In genomic region chr2:120850551-120850950, GRCh38 we compare ENCODE assay signal across 18 cellular contexts.
DNase-seq lines count a peak whose midpoint lies in the region; ATAC-seq and TF ChIP-seq lines count a peak whose summit lies in the region.
"Had no signal": no experiment of that assay in that cellular context is flagged by ENCODE, and none has a peak within 500 bp of the region (broad histone marks: within the 10 kb centered on the region; RNA-seq: fewer than 3 reads in every experiment).

No MANE protein-coding gene starts in this region.

- peaks cover 12% of the 10 kb centered on the region for H3K27me3 Mint-ChIP-seq in nephron (ENCODE audit: low read depth)
- H3K27me3 Mint-ChIP-seq: CD8-positive, alpha-beta memory T cell had no signal

- H3K9me3 ChIP-seq in RWPE2 (ENCODE audit: severe bottlenecking) (no peaks in the 10 kb centered on the region), spleen (peaks cover 0 to 27% (median 14%) of the 10 kb centered on the region in 8 donors)
- H3K9me3 ChIP-seq: Caco-2 had no signal

- peak overlapping the region; percentile 24 to 66 (median 38) for H3K27ac Mint-ChIP-seq in nephron
- H3K27ac Mint-ChIP-seq: CD8-positive, alpha-beta memory T cell; H9 had no signal

- H3K27ac ChIP-seq in RWPE2 (ENCODE audit: poor library complexity, severe bottlenecking): no peak overlapping the region
- H3K27ac ChIP-seq in spleen: no peak overlapping the region
- H3K27ac ChIP-seq: 22Rv1, BLaER1 had no signal

- TF ChIP-seq POLR2A in spleen (IDR thresholded peaks at IDR 0.05): no peak

- no peak overlapping the region for H3K4me3 ChIP-seq in RWPE2 (ENCODE audit: severe bottlenecking)
- no peak overlapping the region for H3K4me3 ChIP-seq in spleen
- H3K4me3 ChIP-seq: BLaER1 had no signal

- H3K27me3 ChIP-seq in RWPE2 (ENCODE audit: insufficient read depth, poor library complexity, severe bottlenecking) (no peaks in the 10 kb centered on the region), spleen (replicated peaks in 1 of 7) (peaks cover 0 to under 1% (median 0%) of the 10 kb centered on the region in 7 donors)
- H3K27me3 ChIP-seq: BLaER1 had no signal

- H3K4me1 ChIP-seq in RWPE2 (ENCODE audit: insufficient read depth, poor library complexity, severe bottlenecking): no peaks in the 10 kb centered on the region
- H3K4me1 ChIP-seq in spleen: no peaks in the 10 kb centered on the region
- H3K4me1 ChIP-seq: Caco-2 had no signal

- intact Hi-C loops in spleen (cut with DNase I; ENCODE audit: low total_unique reads): no loop called here

- DNase-seq in activated effector memory CD4-positive, alpha-beta T cell treated with anti-CD3 and anti-CD28 coated beads, Interleukin-2, amount 50 U/mL, for 16 hours: peak; percentile 31
- no peak for DNase-seq in activated effector memory CD4-positive, alpha-beta T cell treated with Interleukin-2 at 50 U/mL for 16 hours
- DNase-seq in RWPE2 (ENCODE audit: low spot score) (peak; percentile 37), spleen (peak; percentile 34)
- DNase-seq: AML-193; Caco-2; CD8-positive, alpha-beta memory T cell; DND-41; GDM1; GOT3; H9 had no signal

- 72 to 86% (median 79%) methylated on average over 5 of the region's 5 CpGs for WGBS in spleen, 5 donors

- ATAC-seq in RWPE2 (ENCODE audit: low read depth) (no peak), GM21717 (IDR thresholded peaks at IDR 0.05; ENCODE audit: unreplicated experiment) (no peak), GM18517 (IDR thresholded peaks at IDR 0.05; ENCODE audit: unreplicated experiment) (no peak), GM21423 (IDR thresholded peaks at IDR 0.05; ENCODE audit: unreplicated experiment) (no peak)
- ATAC-seq: HepG2 had no signal

- peaks cover 69% of the 10 kb centered on the region for H3K4me1 Mint-ChIP-seq in nephron
- H3K4me1 Mint-ChIP-seq: CD8-positive, alpha-beta memory T cell had no signal

- TF ChIP-seq CTCF in RWPE2 (IDR thresholded peaks at IDR 0.05; ENCODE audit: poor library complexity, severe bottlenecking): no peak
- no peak for TF ChIP-seq CTCF in nephron (IDR thresholded peaks at IDR 0.05; ENCODE audit: unreplicated experiment in 3 of 3)
- TF ChIP-seq CTCF in spleen (IDR thresholded peaks at IDR 0.05 in 8 of 11, conservative IDR thresholded peaks at IDR 0.05 in 3 of 11): no peak

- H3K9me3 Mint-ChIP-seq in nephron: peaks cover 16% of the 10 kb centered on the region
- H3K9me3 Mint-ChIP-seq: H9 had no signal

- H3K36me3 ChIP-seq in RWPE2 (ENCODE audit: low read depth) (no peaks in the 10 kb centered on the region), spleen (no peaks in the 10 kb centered on the region)
- H3K36me3 ChIP-seq: BLaER1 had no signal

- H3K4me3 Mint-ChIP-seq in nephron: no peak overlapping the region
- H3K4me3 Mint-ChIP-seq: CD8-positive, alpha-beta memory T cell; H9 had no signal

- peaks cover 27% of the 10 kb centered on the region for H3K36me3 Mint-ChIP-seq in nephron (ENCODE audit: low read depth)
- H3K36me3 Mint-ChIP-seq: CD8-positive, alpha-beta memory T cell had no signal
